Comparison of ENCODE assay signal across 35 cellular contexts in the genomic region with DNA sequence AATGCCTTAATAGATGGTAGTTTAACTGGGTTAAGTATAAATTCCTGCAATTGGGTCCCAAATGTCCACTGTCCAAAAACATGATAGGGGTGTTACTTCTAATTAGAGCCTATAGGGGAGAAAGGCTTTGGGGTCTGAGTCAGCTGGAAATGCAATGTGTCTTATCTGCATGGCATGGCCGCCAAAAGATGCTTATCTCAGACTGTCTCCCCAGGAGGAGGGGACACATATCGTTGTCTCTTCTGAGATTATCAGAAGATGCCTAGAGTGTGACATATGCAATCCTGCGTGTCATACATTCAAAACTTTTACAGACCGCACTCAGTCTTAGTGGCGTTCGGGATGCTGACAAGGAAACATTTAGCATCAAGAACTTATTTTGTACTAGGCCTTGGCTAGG.
"Had no signal": no experiment of that assay in that cellular context is flagged by ENCODE, and none has a peak within 500 bp of the region (broad histone marks: within the 10 kb centered on the region; RNA-seq: fewer than 3 reads in every experiment).

No MANE protein-coding gene starts in this region.

- H3K36me3 ChIP-seq: MG63 had no signal

- H3K27ac ChIP-seq: KMS-11 had no signal

- H3K4me2 ChIP-seq: KMS-11 had no signal

- H3K4me3 ChIP-seq: MG63 had no signal

- H3K9ac ChIP-seq: KMS-11 had no signal

- H3K27me3 ChIP-seq: MG63 had no signal

- H3K9me3 ChIP-seq: MG63 had no signal

- DNase-seq: Karpas-422, Kasumi-1, KG1, MG63, MM.1S, MV-4-11, NCI-H1048, NCI-H1092, NCI-H1092 treated with DMSO at 0.1 percent for 48 hours, NCI-H1105, NCI-H1105 treated with DMSO at 0.1 percent for 48 hours, NCI-H1417, NCI-H1417 treated with DMSO at 0.1 percent for 48 hours, NCI-H1436, NCI-H1436 treated with DMSO at 0.1 percent for 48 hours, NCI-H146, NCI-H1694, NCI-H1694 treated with DMSO at 0.1 percent for 48 hours, NCI-H187, NCI-H187 treated with DMSO at 0.1 percent for 48 hours, NCI-H1930, NCI-H2029, NCI-H2029 treated with DMSO at 0.1 percent for 48 hours, NCI-H2081, NCI-H2081 treated with DMSO at 0.1 percent for 48 hours, NCI-H2107, NCI-H2171, NCI-H2171 treated with DMSO at 0.1 percent for 48 hours, NCI-H2227 treated with DMSO at 0.1 percent for 48 hours, NCI-H226, NCI-H345, NCI-H446, NCI-H446 treated with DMSO at 0.1 percent for 48 hours, NCI-H510A had no signal
